ENCODE assay signal across 9 cellular contexts in the genomic region with DNA sequence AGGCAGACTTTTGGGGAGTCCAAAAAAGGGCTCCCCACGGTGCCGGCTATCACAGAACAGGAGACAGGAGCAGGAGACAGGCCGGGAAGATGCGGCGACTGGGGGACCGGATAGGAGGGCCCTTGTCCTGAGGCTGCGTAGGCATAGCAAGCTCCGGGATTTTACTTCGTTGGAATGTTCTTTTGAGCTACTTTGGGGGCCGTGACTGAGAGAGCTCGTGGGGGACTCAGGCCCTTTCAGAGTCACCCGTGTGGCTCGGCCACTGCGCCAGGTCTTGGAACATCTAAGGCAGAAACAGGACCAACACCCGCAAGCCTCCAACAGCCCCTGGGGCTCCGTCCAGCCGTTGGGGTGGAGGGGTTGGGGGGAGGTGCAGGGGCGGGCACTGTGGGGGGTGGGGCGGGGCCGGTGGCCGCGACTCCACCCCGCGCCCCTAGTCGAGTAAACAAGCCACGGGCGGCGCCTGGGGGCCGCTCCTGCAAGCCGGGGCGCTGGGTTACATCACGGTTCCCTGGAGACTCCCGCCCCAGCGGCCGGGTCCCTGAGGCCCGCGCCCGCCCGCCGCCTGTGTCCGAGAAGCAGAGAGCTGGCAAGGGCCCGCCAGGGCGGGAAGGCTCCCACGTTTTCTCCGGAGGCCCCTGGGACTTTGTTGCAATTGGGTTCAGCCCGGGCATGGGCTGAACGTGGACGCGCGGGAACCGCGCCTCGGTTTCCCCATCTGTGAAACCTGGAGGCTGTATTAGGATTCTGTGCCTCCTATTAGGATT. TPM values are rescaled to one million over a fixed set of nuclear protein-coding genes. Genes with fewer than 3 reads are reported as not detected.
DNase-seq lines count a peak whose midpoint lies in the region; ATAC-seq, FAIRE-seq and TF ChIP-seq lines count a peak whose summit lies in the region.
"Had no signal": no experiment of that assay in that cellular context is flagged by ENCODE, and none has a peak within 500 bp of the region (broad histone marks: within the 10 kb centered on the region; RNA-seq: fewer than 3 reads in every experiment).

No MANE protein-coding gene starts in this region.

- no peak for FAIRE-seq in bronchial epithelial cell (lab: Jason Lieb, UNC)

- no peaks in the 10 kb centered on the region for H3K9me3 Mint-ChIP-seq in activated CD4-positive, alpha-beta T cell treated with anti-CD3 and anti-CD28 coated beads for 36 hours (ENCODE audit: low read depth)

- POLR2A ChIA-PET in activated CD4-positive, alpha-beta T cell treated with anti-CD3 and anti-CD28 coated beads for 36 hours (lab: Charles Lee), result interaction anchor here (0.5 to 0.6 kb wide), 2 partner anchors 36 to 87 kb away, joined by 3 read pairs; no protein-coding TSS in a partner anchor

- H3K4me1 ChIP-seq in lung (ENCODE audit: control insufficient read depth in 2 of 2, insufficient read depth in 2 of 2, low read length in 2 of 2) (peaks cover 0 to 22% of the 10 kb centered on the region in 2 donors), thyroid gland (peaks cover 45 to 58% of the 10 kb centered on the region in 2 donors)

- H3K27ac ChIP-seq in lung (ENCODE audit: low read depth in 1 of 2, low read length in 1 of 2), result peak overlapping the region in 1 of 2 donors; percentile 72
- H3K27ac ChIP-seq in thyroid gland, result peak overlapping the region; percentile 29 to 36 (median 34)

- H3K27me3 Mint-ChIP-seq in activated CD4-positive, alpha-beta T cell treated with anti-CD3 and anti-CD28 coated beads for 36 hours, result peaks cover 37% of the 10 kb centered on the region

- TF ChIP-seq POLR2A in thyroid gland (IDR thresholded peaks at IDR 0.05) (no peak), GM18505 (IDR thresholded peaks at IDR 0.05; ENCODE audit: borderline replicate concordance, extremely low read depth, insufficient read depth, insufficient read length) (no peak)

- 11 to 17% methylated on average over 36 to 53 of the region's 53 CpGs for WGBS in lung, 2 donors
- WGBS in thyroid gland, 2 donors, result 14 to 29% methylated on average over 17 to 31 of the region's 53 CpGs

- H3K36me3 ChIP-seq in bronchial epithelial cell (ENCODE audit: control insufficient read depth, insufficient read depth, low read length) (no peaks in the 10 kb centered on the region), lung (ENCODE audit: control insufficient read depth in 2 of 2, insufficient read depth in 2 of 2, low read length in 2 of 2) (no peaks in the 10 kb centered on the region), thyroid gland (no peaks in the 10 kb centered on the region)

- peak; percentile 25 for DNase-seq in activated CD4-positive, alpha-beta T cell treated with anti-CD3 and anti-CD28 coated beads for 36 hours
- DNase-seq in activated CD4-positive, alpha-beta T cell treated with anti-CD3 and anti-CD28 coated beads, Interleukin-2, amount 50 U/mL, for 4 hours, result no peak
- DNase-seq in bronchial epithelial cell (ENCODE audit: low read depth), result no peak
- DNase-seq in lung (ENCODE audit: low spot score), result peak; percentile 33
- DNase-seq in thyroid gland, result peak; percentile 56 to 60
- DNase-seq: foreskin melanocyte had no signal

- CTCF ChIA-PET in activated CD4-positive, alpha-beta T cell treated with anti-CD3 and anti-CD28 coated beads for 36 hours (lab: Charles Lee), result no interaction called here

- no peaks in the 10 kb centered on the region for H3K36me3 Mint-ChIP-seq in activated CD4-positive, alpha-beta T cell treated with anti-CD3 and anti-CD28 coated beads for 36 hours (ENCODE audit: low read depth)

- H3K27ac Mint-ChIP-seq in activated CD4-positive, alpha-beta T cell treated with anti-CD3 and anti-CD28 coated beads for 36 hours, result no peak overlapping the region

- intact Hi-C loops in activated CD4-positive, alpha-beta T cell treated with anti-CD3 and anti-CD28 coated beads for 36 hours (cut with DNase I, micrococcal nuclease), result no loop called here
- intact Hi-C loops in thyroid gland (cut with DNase I), result no loop called here

- no peak overlapping the region for H3K4me3 Mint-ChIP-seq in activated CD4-positive, alpha-beta T cell treated with anti-CD3 and anti-CD28 coated beads for 36 hours

- no peaks in the 10 kb centered on the region for H3K9me3 ChIP-seq in lung (ENCODE audit: control insufficient read depth in 2 of 2, insufficient read depth in 1 of 2, low read length in 1 of 2)
- no peaks in the 10 kb centered on the region for H3K9me3 ChIP-seq in thyroid gland

- peaks cover 3% of the 10 kb centered on the region for H3K27me3 ChIP-seq in bronchial epithelial cell (ENCODE audit: control insufficient read depth, insufficient read depth, low read length)
- H3K27me3 ChIP-seq in lung (ENCODE audit: control insufficient read depth, insufficient read depth), result no peaks in the 10 kb centered on the region
- H3K27me3 ChIP-seq in thyroid gland, result no peaks in the 10 kb centered on the region

- peak overlapping the region; percentile 2 for H3K4me3 ChIP-seq in bronchial epithelial cell (ENCODE audit: low read depth, low read length)
- H3K4me3 ChIP-seq in lung, result no peak overlapping the region
- H3K4me3 ChIP-seq in thyroid gland (replicated peaks in 1 of 3), result peak overlapping the region in 1 of 3 donors; percentile 2

- ATAC-seq in activated CD4-positive, alpha-beta T cell treated with anti-CD3 and anti-CD28 coated beads for 36 hours, result no peak
- no peak for ATAC-seq in lung (ENCODE audit: insufficient read depth, low FRiP score)
- no peak for ATAC-seq in GM18505 (IDR thresholded peaks at IDR 0.05; ENCODE audit: unreplicated experiment)
- ATAC-seq in GM21529 (IDR thresholded peaks at IDR 0.05; ENCODE audit: unreplicated experiment), result no peak
- ATAC-seq in HG02623 (IDR thresholded peaks at IDR 0.05; ENCODE audit: unreplicated experiment), result no peak

- peaks cover 6% of the 10 kb centered on the region for H3K4me1 Mint-ChIP-seq in activated CD4-positive, alpha-beta T cell treated with anti-CD3 and anti-CD28 coated beads for 36 hours

- TF ChIP-seq CTCF in bronchial epithelial cell (IDR thresholded peaks at IDR 0.05; ENCODE audit: insufficient read depth, low read length, severe bottlenecking), result no peak
- no peak for TF ChIP-seq CTCF in lung (IDR thresholded peaks at IDR 0.05; ENCODE audit: control extremely low read depth, extremely low read depth)
- TF ChIP-seq CTCF in thyroid gland (IDR thresholded peaks at IDR 0.05), result no peak

RNA-seq across cellular contexts. Expression of a gene that starts 23.3 kb away (rescaled TPM):
- 10 to 100 TPM; 18.6 to 25.1 TPM for total RNA-seq in activated CD4-positive, alpha-beta T cell treated with anti-CD3 and anti-CD28 coated beads for 36 hours
- total RNA-seq in bronchial epithelial cell, result 2.1 and 2.2 TPM in 2 replicates
- total RNA-seq in lung, result 10 to 100 TPM; 16.8 to 57.7 TPM
- polyA plus RNA-seq in lung, result 10 to 100 TPM; 13.1 to 34.4 TPM
- total RNA-seq in thyroid gland, result 10 to 100 TPM; 10.6 to 18.3 (median 16.7) TPM

Comparison
In these comparisons a context has a peak if more than half of its experiments do, and no peak if none do; other contexts are left out.
1. DNase-seq: peak in activated CD4-positive, alpha-beta T cell treated with anti-CD3 and anti-CD28 coated beads for 36 hours (single experiment), lung (single experiment) and thyroid gland (2 of 2); none in activated CD4-positive, alpha-beta T cell treated with anti-CD3 and anti-CD28 coated beads, Interleukin-2, amount 50 U/mL, for 4 hours (0 of 2) and bronchial epithelial cell (single experiment).